In the genomic region with DNA sequence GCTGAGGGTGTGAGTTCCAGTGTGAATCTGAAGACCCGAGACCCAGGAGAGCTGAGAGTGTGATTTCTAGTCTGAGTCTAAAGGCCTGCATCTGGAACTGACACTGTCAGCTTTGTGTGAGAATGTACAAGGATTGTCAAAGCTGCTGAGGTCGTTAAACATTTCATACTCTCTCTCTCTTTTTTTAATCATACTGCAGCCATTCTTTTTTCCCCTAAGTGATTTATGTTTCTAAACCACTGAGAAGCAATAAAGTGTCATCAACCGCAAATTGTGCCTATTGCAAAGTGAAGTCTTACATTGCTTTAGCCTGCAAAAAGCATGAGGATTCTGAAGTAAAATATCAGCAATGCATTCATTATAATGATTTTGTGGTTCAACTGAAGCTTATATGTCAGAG, we compare ENCODE assay signal across 1 cellular context.
TF ChIP-seq lines count a peak whose summit lies in the region.

No MANE protein-coding gene starts in this region.

TF ChIP-seq in GM23338, 12 proteins besides CTCF, POLR2A, EP300 and RAD21 (continued from another document):
- no peak for TF ChIP-seq ZNF462 (CRISPR knock-in tag; IDR thresholded peaks at IDR 0.05)
- no peak for TF ChIP-seq STAT1 (IDR thresholded peaks at IDR 0.05; ENCODE audit: unreplicated experiment)
- no peak for TF ChIP-seq CREB1 (CRISPR knock-in tag; IDR thresholded peaks at IDR 0.05; ENCODE audit: low read depth)
- no peak for TF ChIP-seq ZNF331 (CRISPR knock-in tag; IDR thresholded peaks at IDR 0.05; ENCODE audit: low read depth)
